Comparison of ENCODE assay signal across 22 cellular contexts in the genomic region with DNA sequence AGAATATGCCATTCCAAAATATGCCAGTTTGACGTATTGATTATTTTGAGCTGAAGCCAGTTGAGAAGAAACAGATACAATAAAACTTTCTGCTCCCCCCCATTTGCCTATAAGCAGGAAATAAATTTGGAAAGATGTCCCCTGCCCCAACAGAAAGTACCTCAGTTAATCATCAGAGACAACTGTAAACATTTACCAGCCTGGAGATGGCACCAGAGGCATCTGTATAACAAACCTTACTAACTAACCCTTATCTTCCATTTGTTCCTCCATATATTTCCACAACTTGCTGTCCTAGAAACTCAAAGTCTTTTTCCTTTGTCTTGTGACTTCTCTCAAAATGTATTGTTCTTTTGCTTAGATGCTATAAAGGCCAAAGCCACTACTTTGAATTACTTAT.
DNase-seq lines count a peak whose midpoint lies in the region; TF ChIP-seq lines count a peak whose summit lies in the region.
"Had no signal": no experiment of that assay in that cellular context is flagged by ENCODE, and none has a peak within 500 bp of the region (broad histone marks: within the 10 kb centered on the region; RNA-seq: fewer than 3 reads in every experiment).

No MANE protein-coding gene starts in this region.

- H3K36me3 ChIP-seq in HUES48 (ENCODE audit: control insufficient read depth, insufficient read depth, low read length) (no peaks in the 10 kb centered on the region), Caco-2 (ENCODE audit: control insufficient read depth, insufficient read depth, low read length) (no peaks in the 10 kb centered on the region), osteoblast (ENCODE audit: insufficient read depth, low read length) (no peaks in the 10 kb centered on the region)

- H3K27me3 Mint-ChIP-seq in Caco-2 (ENCODE audit: insufficient read depth, unreplicated experiment) = peaks cover 8% of the 10 kb centered on the region

- H3K36me3 Mint-ChIP-seq in Caco-2 (ENCODE audit: insufficient read depth, unreplicated experiment) = no peaks in the 10 kb centered on the region
- H3K36me3 Mint-ChIP-seq: CD4-positive, CD25-positive, alpha-beta regulatory T cell; stimulated activated naive B cell treated with anti-CD40 and anti-IgM and Interleukin-4, amounts not matched to agents 10 μg/mL and 1 μg/mL and 100 μg/mL, for 72 hours had no signal

- no peak overlapping the region for H3K9ac ChIP-seq in HUES48 (ENCODE audit: low read depth, low read length)

- H2AFZ ChIP-seq in osteoblast (ENCODE audit: low read length) = no peak overlapping the region
- H2AFZ ChIP-seq: hepatocyte had no signal

- H4K20me1 ChIP-seq in osteoblast (ENCODE audit: insufficient read depth, low read length) = no peaks in the 10 kb centered on the region

- intact Hi-C loops in Caco-2 (cut with micrococcal nuclease; ENCODE audit: unreplicated experiment) = no loop called here

- no TSS peak for BruUV-seq in Caco-2 (replicated peaks; lab: Mats Ljungman, UMichigan)

- H3K27ac Mint-ChIP-seq in Caco-2 (ENCODE audit: unreplicated experiment) = no peak overlapping the region
- H3K27ac Mint-ChIP-seq: CD4-positive, CD25-positive, alpha-beta regulatory T cell; stimulated activated naive B cell treated with anti-CD40 and anti-IgM and Interleukin-4, amounts not matched to agents 10 μg/mL and 1 μg/mL and 100 μg/mL, for 72 hours had no signal

- H3K9me3 Mint-ChIP-seq in Caco-2 (ENCODE audit: unreplicated experiment) = no peaks in the 10 kb centered on the region
- H3K9me3 Mint-ChIP-seq: central memory CD8-positive, alpha-beta T cell; stimulated activated naive B cell treated with anti-CD40 and anti-IgM and Interleukin-4, amounts not matched to agents 10 μg/mL and 1 μg/mL and 100 μg/mL, for 72 hours had no signal

- CTCF ChIA-PET in Caco-2 (lab: Charles Lee) = no interaction called here

- H3K4me3 ChIP-seq in HUES48 (ENCODE audit: low read depth, low read length) (no peak overlapping the region), Caco-2 (ENCODE audit: low read depth, low read length) (no peak overlapping the region), osteoblast (ENCODE audit: insufficient read depth, low read length) (no peak overlapping the region)
- H3K4me3 ChIP-seq: hepatocyte had no signal

- peak overlapping the region; percentile 49 for H3K27ac ChIP-seq in HUES48 (ENCODE audit: low read depth, low read length)
- no peak overlapping the region for H3K27ac ChIP-seq in osteoblast (ENCODE audit: low read depth, low read length)
- H3K27ac ChIP-seq: 22Rv1, hepatocyte, HL-60 had no signal

- H3K27me3 ChIP-seq in HUES48 (ENCODE audit: control insufficient read depth, insufficient read depth, low read length) (no peaks in the 10 kb centered on the region), Caco-2 (replicated peaks; ENCODE audit: control insufficient read depth, insufficient read depth, low read length) (no peaks in the 10 kb centered on the region), osteoblast (ENCODE audit: insufficient read depth, low read length) (no peaks in the 10 kb centered on the region)
- H3K27me3 ChIP-seq: hepatocyte had no signal

- no peaks in the 10 kb centered on the region for H3K4me1 Mint-ChIP-seq in Caco-2 (ENCODE audit: low read depth, unreplicated experiment)
- H3K4me1 Mint-ChIP-seq: central memory CD8-positive, alpha-beta T cell; stimulated activated naive B cell treated with anti-CD40 and anti-IgM and Interleukin-4, amounts not matched to agents 10 μg/mL and 1 μg/mL and 100 μg/mL, for 72 hours had no signal

- TF ChIP-seq CTCF in Caco-2 (IDR thresholded peaks at IDR 0.05; ENCODE audit: insufficient read depth in 1 of 2, low read depth in 1 of 2, low read length in 1 of 2, severe bottlenecking in 1 of 2, unreplicated experiment in 1 of 2) = no peak
- no peak for TF ChIP-seq CTCF in osteoblast (IDR thresholded peaks at IDR 0.05; ENCODE audit: extremely low read depth, low read depth, low read length)

- POLR2A ChIA-PET in Caco-2 (lab: Charles Lee) = no interaction called here

- DNase-seq in DMS 273 (lab: John Stamatoyannopoulos, UW; ENCODE audit: unreplicated experiment) (peak; percentile 25), DMS 273 treated with DMSO at 0.1 percent for 48 hours (lab: John Stamatoyannopoulos, UW) (no peak), cerebellum (ENCODE audit: low spot score) (peak; percentile 66), pons (ENCODE audit: low spot score) (peak; percentile 19), Caco-2 (no peak), osteoblast (ENCODE audit: insufficient read length, low spot score, missing footprints) (no peak)
- no peak for DNase-seq in activated naive CD4-positive, alpha-beta T cell (lab: John Stamatoyannopoulos, UW)
- DNase-seq: activated CD4-positive, alpha-beta T cell treated with anti-CD3 and anti-CD28 coated beads for 4 hours; activated naive CD4-positive, alpha-beta T cell treated with Interleukin-2 at 50 U/mL for 16 hours; activated T-cell treated with anti-CD3 and anti-CD28 coated beads, Interleukin-2, amount 50 U/mL, for 48 hours; Karpas-422; left cardiac atrium; mesenchymal stem cell; NCI-H1694; stimulated activated CD4-positive, alpha-beta T cell treated with anti-CD3 and anti-CD28 coated beads, Interleukin-15, amount 100 ng/mL, for 24 hours; stimulated activated naive B cell treated with anti-CD40 and anti-IgM and Interleukin-4, amounts not matched to agents 10 μg/mL and 1 μg/mL and 100 μg/mL, for 72 hours had no signal

- H3K9me3 ChIP-seq in HUES48 (ENCODE audit: control insufficient read depth, insufficient read depth, low read length) (no peaks in the 10 kb centered on the region), Caco-2 (no peaks in the 10 kb centered on the region), osteoblast (ENCODE audit: low read depth, low read length) (no peaks in the 10 kb centered on the region)

- no peak overlapping the region for H3K4me2 ChIP-seq in osteoblast (ENCODE audit: insufficient read depth, low read length)
- H3K4me2 ChIP-seq: hepatocyte had no signal

- no peak overlapping the region for H3K4me3 Mint-ChIP-seq in Caco-2 (ENCODE audit: unreplicated experiment)
- H3K4me3 Mint-ChIP-seq: CD4-positive, CD25-positive, alpha-beta regulatory T cell; central memory CD8-positive, alpha-beta T cell; stimulated activated naive B cell treated with anti-CD40 and anti-IgM and Interleukin-4, amounts not matched to agents 10 μg/mL and 1 μg/mL and 100 μg/mL, for 72 hours had no signal

- H3K4me1 ChIP-seq in HUES48 (ENCODE audit: control insufficient read depth, insufficient read depth, low read length) (peaks cover 20% of the 10 kb centered on the region), Caco-2 (no peaks in the 10 kb centered on the region), osteoblast (ENCODE audit: insufficient read depth, low read length) (no peaks in the 10 kb centered on the region)

- H3K79me2 ChIP-seq in osteoblast (ENCODE audit: insufficient read depth, low read length) = no peaks in the 10 kb centered on the region
- H3K79me2 ChIP-seq: hepatocyte had no signal

Comparison
In these comparisons a context has a peak if more than half of its experiments do, and no peak if none do; other contexts are left out.
1. DNase-seq: peak in DMS 273 (single experiment), cerebellum (single experiment) and pons (single experiment); none in DMS 273 treated with DMSO at 0.1 percent for 48 hours (single experiment), activated naive CD4-positive, alpha-beta T cell (0 of 4), Caco-2 (0 of 2) and osteoblast (single experiment).